ENCODE assay signal across 1 cellular context in the genomic region with DNA sequence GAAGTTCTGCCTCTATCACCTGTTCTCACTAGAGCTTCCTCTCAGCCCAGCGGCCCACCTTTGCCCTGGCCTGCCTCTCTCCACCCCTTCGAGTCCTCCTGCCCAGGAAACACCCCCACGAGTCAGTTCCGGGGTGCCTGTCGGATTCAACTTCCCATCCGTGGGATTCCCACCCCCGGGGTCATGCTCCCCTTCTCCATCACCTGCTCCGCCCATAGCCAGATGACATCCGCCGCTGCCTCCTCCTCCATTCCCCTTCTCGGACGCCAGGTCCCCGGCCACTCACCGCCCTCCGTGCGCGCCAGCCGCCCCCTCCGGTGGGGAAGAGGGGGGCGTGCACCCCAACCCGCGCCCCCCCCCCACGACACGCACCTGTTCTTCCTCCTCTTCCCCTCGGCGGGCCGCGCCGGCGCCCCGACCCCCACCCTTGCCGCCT.
TF ChIP-seq lines count a peak whose summit lies in the region.

No MANE protein-coding gene starts in this region.

TF ChIP-seq in GM12878, 131 proteins besides CTCF, POLR2A, EP300 and RAD21 (continued from another document and continues in another):
- TF ChIP-seq NR2F1 (conservative IDR thresholded peaks at IDR 0.05), result peak; percentile 84
- TF ChIP-seq ZNF274 (IDR thresholded peaks at IDR 0.05; ENCODE audit: insufficient read depth, insufficient read length), result no peak
- no peak for TF ChIP-seq YY1 (IDR thresholded peaks at IDR 0.05; ENCODE audit: low read depth, low read length)
- TF ChIP-seq, protein P1, sequence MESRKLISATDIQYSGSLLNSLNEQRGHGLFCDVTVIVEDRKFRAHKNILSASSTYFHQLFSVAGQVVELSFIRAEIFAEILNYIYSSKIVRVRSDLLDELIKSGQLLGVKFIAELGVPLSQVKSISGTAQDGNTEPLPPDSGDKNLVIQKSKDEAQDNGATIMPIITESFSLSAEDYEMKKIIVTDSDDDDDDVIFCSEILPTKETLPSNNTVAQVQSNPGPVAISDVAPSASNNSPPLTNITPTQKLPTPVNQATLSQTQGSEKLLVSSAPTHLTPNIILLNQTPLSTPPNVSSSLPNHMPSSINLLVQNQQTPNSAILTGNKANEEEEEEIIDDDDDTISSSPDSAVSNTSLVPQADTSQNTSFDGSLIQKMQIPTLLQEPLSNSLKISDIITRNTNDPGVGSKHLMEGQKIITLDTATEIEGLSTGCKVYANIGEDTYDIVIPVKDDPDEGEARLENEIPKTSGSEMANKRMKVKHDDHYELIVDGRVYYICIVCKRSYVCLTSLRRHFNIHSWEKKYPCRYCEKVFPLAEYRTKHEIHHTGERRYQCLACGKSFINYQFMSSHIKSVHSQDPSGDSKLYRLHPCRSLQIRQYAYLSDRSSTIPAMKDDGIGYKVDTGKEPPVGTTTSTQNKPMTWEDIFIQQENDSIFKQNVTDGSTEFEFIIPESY (IDR thresholded peaks at IDR 0.05), result no peak
- no peak for TF ChIP-seq SUPT20H (IDR thresholded peaks at IDR 0.05; ENCODE audit: borderline replicate concordance, control insufficient read depth, low read depth, low read length)
- peak; percentile 65 to 77 for TF ChIP-seq IKZF2 (IDR thresholded peaks at IDR 0.05)
- TF ChIP-seq ZNF217 (IDR thresholded peaks at IDR 0.05), result no peak
- TF ChIP-seq YBX1 (IDR thresholded peaks at IDR 0.05), result no peak
- no peak for TF ChIP-seq SREBF1 (IDR thresholded peaks at IDR 0.05; ENCODE audit: low read length)
- TF ChIP-seq PRDM15 (CRISPR knock-in tag; IDR thresholded peaks at IDR 0.05), result no peak
- TF ChIP-seq POLR2AphosphoS5 (IDR thresholded peaks at IDR 0.05; ENCODE audit: low read length), result peak; percentile 34; the same call in 1 of the 2 replicates
- TF ChIP-seq NFIC (IDR thresholded peaks at IDR 0.05; ENCODE audit: low read depth, low read length), result no peak
- no peak for TF ChIP-seq WRNIP1 (IDR thresholded peaks at IDR 0.05; ENCODE audit: borderline replicate concordance, low read depth, low read length)
- TF ChIP-seq JUND (IDR thresholded peaks at IDR 0.05; ENCODE audit: low read depth, low read length), result no peak
- no peak for TF ChIP-seq IRF3 (IDR thresholded peaks at IDR 0.05)
- no peak for TF ChIP-seq CBX3 (IDR thresholded peaks at IDR 0.05; ENCODE audit: borderline replicate concordance, low read depth)
- TF ChIP-seq TCF3 (IDR thresholded peaks at IDR 0.05; ENCODE audit: borderline replicate concordance, insufficient read depth, low read depth, low read length), result no peak
- TF ChIP-seq SMAD5 (IDR thresholded peaks at IDR 0.05; ENCODE audit: low read depth), result no peak
- no peak; the same call in 1 of the 2 replicates for TF ChIP-seq IKZF1 (conservative IDR thresholded peaks at IDR 0.05)
- TF ChIP-seq MYB (IDR thresholded peaks at IDR 0.05; ENCODE audit: borderline replicate concordance, low read depth, low read length), result no peak
- TF ChIP-seq BACH1 (IDR thresholded peaks at IDR 0.05; ENCODE audit: borderline replicate concordance), result no peak
- TF ChIP-seq HSF1 (IDR thresholded peaks at IDR 0.05; ENCODE audit: low read depth, low read length), result no peak
- no peak for TF ChIP-seq ETV6 (conservative IDR thresholded peaks at IDR 0.05 in 1 of 2, IDR thresholded peaks at IDR 0.05 in 1 of 2; ENCODE audit: borderline replicate concordance in 1 of 2, low read depth in 1 of 2)
- TF ChIP-seq, protein P2, sequence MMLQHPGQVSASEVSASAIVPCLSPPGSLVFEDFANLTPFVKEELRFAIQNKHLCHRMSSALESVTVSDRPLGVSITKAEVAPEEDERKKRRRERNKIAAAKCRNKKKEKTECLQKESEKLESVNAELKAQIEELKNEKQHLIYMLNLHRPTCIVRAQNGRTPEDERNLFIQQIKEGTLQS (IDR thresholded peaks at IDR 0.05; ENCODE audit: borderline replicate concordance, extremely low read depth, low read depth, low read length), result no peak
- TF ChIP-seq ZBTB40 (IDR thresholded peaks at IDR 0.05; ENCODE audit: borderline replicate concordance), result peak; percentile 61; the same call in 1 of the 2 replicates
- no peak for TF ChIP-seq ATF7 (IDR thresholded peaks at IDR 0.05; ENCODE audit: low read depth)
- TF ChIP-seq, protein P3, sequence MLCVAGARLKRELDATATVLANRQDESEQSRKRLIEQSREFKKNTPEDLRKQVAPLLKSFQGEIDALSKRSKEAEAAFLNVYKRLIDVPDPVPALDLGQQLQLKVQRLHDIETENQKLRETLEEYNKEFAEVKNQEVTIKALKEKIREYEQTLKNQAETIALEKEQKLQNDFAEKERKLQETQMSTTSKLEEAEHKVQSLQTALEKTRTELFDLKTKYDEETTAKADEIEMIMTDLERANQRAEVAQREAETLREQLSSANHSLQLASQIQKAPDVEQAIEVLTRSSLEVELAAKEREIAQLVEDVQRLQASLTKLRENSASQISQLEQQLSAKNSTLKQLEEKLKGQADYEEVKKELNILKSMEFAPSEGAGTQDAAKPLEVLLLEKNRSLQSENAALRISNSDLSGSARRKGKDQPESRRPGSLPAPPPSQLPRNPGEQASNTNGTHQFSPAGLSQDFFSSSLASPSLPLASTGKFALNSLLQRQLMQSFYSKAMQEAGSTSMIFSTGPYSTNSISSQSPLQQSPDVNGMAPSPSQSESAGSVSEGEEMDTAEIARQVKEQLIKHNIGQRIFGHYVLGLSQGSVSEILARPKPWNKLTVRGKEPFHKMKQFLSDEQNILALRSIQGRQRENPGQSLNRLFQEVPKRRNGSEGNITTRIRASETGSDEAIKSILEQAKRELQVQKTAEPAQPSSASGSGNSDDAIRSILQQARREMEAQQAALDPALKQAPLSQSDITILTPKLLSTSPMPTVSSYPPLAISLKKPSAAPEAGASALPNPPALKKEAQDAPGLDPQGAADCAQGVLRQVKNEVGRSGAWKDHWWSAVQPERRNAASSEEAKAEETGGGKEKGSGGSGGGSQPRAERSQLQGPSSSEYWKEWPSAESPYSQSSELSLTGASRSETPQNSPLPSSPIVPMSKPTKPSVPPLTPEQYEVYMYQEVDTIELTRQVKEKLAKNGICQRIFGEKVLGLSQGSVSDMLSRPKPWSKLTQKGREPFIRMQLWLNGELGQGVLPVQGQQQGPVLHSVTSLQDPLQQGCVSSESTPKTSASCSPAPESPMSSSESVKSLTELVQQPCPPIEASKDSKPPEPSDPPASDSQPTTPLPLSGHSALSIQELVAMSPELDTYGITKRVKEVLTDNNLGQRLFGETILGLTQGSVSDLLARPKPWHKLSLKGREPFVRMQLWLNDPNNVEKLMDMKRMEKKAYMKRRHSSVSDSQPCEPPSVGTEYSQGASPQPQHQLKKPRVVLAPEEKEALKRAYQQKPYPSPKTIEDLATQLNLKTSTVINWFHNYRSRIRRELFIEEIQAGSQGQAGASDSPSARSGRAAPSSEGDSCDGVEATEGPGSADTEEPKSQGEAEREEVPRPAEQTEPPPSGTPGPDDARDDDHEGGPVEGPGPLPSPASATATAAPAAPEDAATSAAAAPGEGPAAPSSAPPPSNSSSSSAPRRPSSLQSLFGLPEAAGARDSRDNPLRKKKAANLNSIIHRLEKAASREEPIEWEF (IDR thresholded peaks at IDR 0.05; ENCODE audit: insufficient replicate concordance, low read depth, low read length), result no peak
- no peak for TF ChIP-seq SMAD1 (IDR thresholded peaks at IDR 0.05; ENCODE audit: low read depth, partially characterized antibody)
- TF ChIP-seq MXI1 (IDR thresholded peaks at IDR 0.05; ENCODE audit: low read depth, low read length), result 0 out of 2 replicates have a peak, but pooled peaks have one; percentile 35
- TF ChIP-seq KAT2A (conservative IDR thresholded peaks at IDR 0.05; ENCODE audit: control insufficient read depth, low read depth, low read length), result no peak
- TF ChIP-seq, protein P4, sequence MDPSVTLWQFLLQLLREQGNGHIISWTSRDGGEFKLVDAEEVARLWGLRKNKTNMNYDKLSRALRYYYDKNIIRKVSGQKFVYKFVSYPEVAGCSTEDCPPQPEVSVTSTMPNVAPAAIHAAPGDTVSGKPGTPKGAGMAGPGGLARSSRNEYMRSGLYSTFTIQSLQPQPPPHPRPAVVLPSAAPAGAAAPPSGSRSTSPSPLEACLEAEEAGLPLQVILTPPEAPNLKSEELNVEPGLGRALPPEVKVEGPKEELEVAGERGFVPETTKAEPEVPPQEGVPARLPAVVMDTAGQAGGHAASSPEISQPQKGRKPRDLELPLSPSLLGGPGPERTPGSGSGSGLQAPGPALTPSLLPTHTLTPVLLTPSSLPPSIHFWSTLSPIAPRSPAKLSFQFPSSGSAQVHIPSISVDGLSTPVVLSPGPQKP (IDR thresholded peaks at IDR 0.05; ENCODE audit: low read depth, low read length), result no peak
